ENCODE assay signal across 5 cellular contexts in the genomic region with DNA sequence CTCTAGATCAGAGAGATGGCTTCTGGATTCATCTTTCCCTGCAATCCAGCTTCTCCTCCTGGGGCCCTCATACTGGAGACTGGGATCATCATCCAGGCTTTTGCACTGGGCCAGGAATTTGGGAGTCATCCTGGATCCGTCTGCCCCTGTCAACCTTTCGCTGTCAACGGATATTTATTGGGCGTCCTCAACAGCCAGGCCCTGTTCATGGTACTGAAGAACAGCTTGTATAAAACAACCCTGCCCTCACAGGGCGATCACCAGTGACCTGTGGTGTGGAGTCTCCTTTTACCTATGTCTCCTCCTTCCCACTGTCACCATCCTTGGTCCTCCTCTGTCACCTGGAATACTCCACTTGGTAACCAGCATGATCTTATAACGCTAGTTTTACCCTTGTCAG. TPM values are rescaled to one million over a fixed set of nuclear protein-coding genes. Genes with fewer than 3 reads are reported as not detected.
"Had no signal": no experiment of that assay in that cellular context is flagged by ENCODE, and none has a peak within 500 bp of the region (broad histone marks: within the 10 kb centered on the region; RNA-seq: fewer than 3 reads in every experiment).

No MANE protein-coding gene starts in this region.

RNA-seq across cellular contexts. Expression of gene HOXC4, which starts 48.6 kb away (rescaled TPM):
- total RNA-seq: left ventricle myocardium inferior, left ventricle myocardium superior, liver, lung microvascular endothelial cell had no signal
- polyA plus RNA-seq: naive thymus-derived CD4-positive, alpha-beta T cell had no signal
